Comparison of ENCODE assay signal across 9 cellular contexts in genomic region chr6:35317483-35318199, GRCh38. TPM values are rescaled to one million over a fixed set of nuclear protein-coding genes. Genes with fewer than 3 reads are reported as not detected.
A peak's percentile ranks its signal among the peaks of the same experiment; 100 is the strongest.
DNase-seq lines count a peak whose midpoint lies in the region; ATAC-seq and TF ChIP-seq lines count a peak whose summit lies in the region.
"Had no signal": no experiment of that assay in that cellular context is flagged by ENCODE, and none has a peak within 500 bp of the region (broad histone marks: within the 10 kb centered on the region; RNA-seq: fewer than 3 reads in every experiment).

No MANE protein-coding gene starts in this region.

- WGBS in adrenal gland, 4 donors: 28 to 46% (median 36%) methylated on average over 14 to 28 of the region's 28 CpGs

- TF ChIP-seq POLR2A in adrenal gland (IDR thresholded peaks at IDR 0.05): no peak

- ATAC-seq in natural killer cell: no peak

- H3K4me3 Mint-ChIP-seq in natural killer cell: no peak overlapping the region

- H3K27ac ChIP-seq in adrenal gland: peak overlapping the region in 1 of 5 donors; percentile 10
- H3K27ac ChIP-seq: KMS-11 had no signal

- no peaks in the 10 kb centered on the region for H3K9me3 Mint-ChIP-seq in natural killer cell

- H3K4me3 ChIP-seq in AG10803 (ENCODE audit: low read length): peak overlapping the region; percentile 66
- H3K4me3 ChIP-seq in epithelial cell of esophagus (ENCODE audit: low read length): peak overlapping the region; percentile 47
- peak overlapping the region in 2 of 4 donors; percentile 35 to 56 for H3K4me3 ChIP-seq in adrenal gland

- no peaks in the 10 kb centered on the region for H3K9me3 ChIP-seq in adrenal gland (replicated peaks in 1 of 3)

- TF ChIP-seq CTCF in AG10803 (conservative IDR thresholded peaks at IDR 0.05; ENCODE audit: low read length): no peak
- TF ChIP-seq CTCF in epithelial cell of esophagus (IDR thresholded peaks at IDR 0.05; ENCODE audit: insufficient read depth, low read depth, low read length, missing control alignments): no peak
- TF ChIP-seq CTCF in natural killer cell (IDR thresholded peaks at IDR 0.05): no peak
- no peak for TF ChIP-seq CTCF in adrenal gland (IDR thresholded peaks at IDR 0.05)

- intact Hi-C loops in natural killer cell (cut with micrococcal nuclease) (no loop called here), adrenal gland (cut with DNase I) (no loop called here)

- H3K27me3 ChIP-seq in adrenal gland: no peaks in the 10 kb centered on the region

- no peaks in the 10 kb centered on the region for H3K27me3 Mint-ChIP-seq in natural killer cell (ENCODE audit: low read depth in 2 of 2)

- no peaks in the 10 kb centered on the region for H3K36me3 ChIP-seq in adrenal gland (replicated peaks in 1 of 2)

- peaks cover 50 to 58% of the 10 kb centered on the region in 2 donors for H3K4me1 Mint-ChIP-seq in natural killer cell

- peaks cover 5 to 13% of the 10 kb centered on the region in 2 donors for H3K4me1 ChIP-seq in adrenal gland (replicated peaks in 1 of 2)

- peak overlapping the region; percentile 64 to 73 for H3K27ac Mint-ChIP-seq in natural killer cell

- DNase-seq in AG10803 (ENCODE audit: low read depth): no peak
- DNase-seq in NCI-H1105 treated with DMSO at 0.1 percent for 48 hours (lab: John Stamatoyannopoulos, UW): peak; percentile 67
- DNase-seq in epithelial cell of esophagus (ENCODE audit: low read depth): no peak
- no peak for DNase-seq in natural killer cell
- DNase-seq in GM19240 (ENCODE audit: insufficient read length, low spot score): no peak
- DNase-seq in adrenal gland: no peak
- DNase-seq in activated CD8-positive, alpha-beta memory T cell treated with anti-CD3 and anti-CD28 coated beads for 24 hours: no peak
- no peak for DNase-seq in Kasumi-1 (lab: John Stamatoyannopoulos, UW)

- peaks cover 21% of the 10 kb centered on the region for H3K36me3 Mint-ChIP-seq in natural killer cell

RNA-seq across cellular contexts. Expression of gene DEF6, which starts 20.0 kb away (rescaled TPM):
- total RNA-seq in natural killer cell: 100 to 1,000 TPM; 232 to 297 (median 241) TPM
- 10 to 100 TPM in 1 of 8 donors, 1 to 10 TPM in 7; 2.3 to 11.5 (median 6.1) TPM for total RNA-seq in adrenal gland
- polyA plus RNA-seq in adrenal gland: 10 to 100 TPM in 2 of 3 donors, 1 to 10 TPM in 1; 1.6 to 26.1 (median 21.3) TPM

RNA-seq across cellular contexts. Expression of gene PPARD, which starts 24.7 kb away (rescaled TPM):
- 10 to 100 TPM; 14.4 to 20.4 (median 18.8) TPM for total RNA-seq in natural killer cell
- 10 to 100 TPM; 14.9 to 32.9 (median 21.6) TPM for total RNA-seq in adrenal gland
- polyA plus RNA-seq in adrenal gland: 10 to 100 TPM; 15.3 to 39.8 (median 29.5) TPM

RNA-seq across cellular contexts. Expression of gene ZNF76, which starts 58.1 kb away (rescaled TPM):
- total RNA-seq in natural killer cell: 10 to 100 TPM; 62.7 to 81.6 (median 64.6) TPM
- 10 to 100 TPM; 26.1 to 74.0 (median 45.2) TPM for total RNA-seq in adrenal gland
- polyA plus RNA-seq in adrenal gland: 100 to 1,000 TPM in 2 of 3 donors, 10 to 100 TPM in 1; 25.3 to 185 (median 100) TPM

Comparison
In these comparisons a context has a peak if more than half of its experiments do, and no peak if none do; other contexts are left out.
1. RNA of gene DEF6, which starts 20.0 kb away (total RNA-seq): 232 to 297 TPM in natural killer cell; 2.3 to 11.5 TPM in adrenal gland; every median in the first group is over 10 times any median in the second.